In genomic region chr16:3235856-3236669, GRCh38 we compare ENCODE assay signal across 1 cellular context.
TF ChIP-seq lines count a peak whose summit lies in the region.

No MANE protein-coding gene starts in this region.

TF ChIP-seq in K562, 482 proteins besides CTCF, POLR2A, EP300 and RAD21:
- no peak for TF ChIP-seq BRD9 (IDR thresholded peaks at IDR 0.05; ENCODE audit: low read depth, partially characterized antibody)
- TF ChIP-seq NR2F6 (CRISPR knock-in tag; IDR thresholded peaks at IDR 0.05) = no peak
- 0 out of 2 replicates have a peak, but pooled peaks have one; percentile 76 for TF ChIP-seq THRAP3 (IDR thresholded peaks at IDR 0.05; ENCODE audit: borderline replicate concordance)
- no peak for TF ChIP-seq RCOR1 (IDR thresholded peaks at IDR 0.05; ENCODE audit: borderline replicate concordance in 1 of 2, low read depth in 2 of 2, low read length in 2 of 2)
- TF ChIP-seq TCF7L2 (IDR thresholded peaks at IDR 0.05; ENCODE audit: low read depth, low read length) = no peak
- TF ChIP-seq TRIM24 (IDR thresholded peaks at IDR 0.05) = peak; percentile 29 to 43; a peak in 2 of 4 replicates
- no peak for TF ChIP-seq ZNF280A (IDR thresholded peaks at IDR 0.05; ENCODE audit: low read depth, partially characterized antibody)
- peak; percentile 45 for TF ChIP-seq HNRNPLL (IDR thresholded peaks at IDR 0.05; ENCODE audit: low read depth, low read length, poor library complexity, severe bottlenecking)
- TF ChIP-seq, protein P1, sequence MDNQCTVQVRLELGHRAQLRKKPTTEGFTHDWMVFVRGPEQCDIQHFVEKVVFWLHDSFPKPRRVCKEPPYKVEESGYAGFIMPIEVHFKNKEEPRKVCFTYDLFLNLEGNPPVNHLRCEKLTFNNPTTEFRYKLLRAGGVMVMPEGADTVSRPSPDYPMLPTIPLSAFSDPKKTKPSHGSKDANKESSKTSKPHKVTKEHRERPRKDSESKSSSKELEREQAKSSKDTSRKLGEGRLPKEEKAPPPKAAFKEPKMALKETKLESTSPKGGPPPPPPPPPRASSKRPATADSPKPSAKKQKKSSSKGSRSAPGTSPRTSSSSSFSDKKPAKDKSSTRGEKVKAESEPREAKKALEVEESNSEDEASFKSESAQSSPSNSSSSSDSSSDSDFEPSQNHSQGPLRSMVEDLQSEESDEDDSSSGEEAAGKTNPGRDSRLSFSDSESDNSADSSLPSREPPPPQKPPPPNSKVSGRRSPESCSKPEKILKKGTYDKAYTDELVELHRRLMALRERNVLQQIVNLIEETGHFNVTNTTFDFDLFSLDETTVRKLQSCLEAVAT (IDR thresholded peaks at IDR 0.05) = peak in 1 of 2 experiments; percentile 63; a peak in 1 of 4 replicates
- TF ChIP-seq RBM25 (IDR thresholded peaks at IDR 0.05; ENCODE audit: low read depth, low read length, severe bottlenecking) = peak; percentile 93
- TF ChIP-seq, protein P2, sequence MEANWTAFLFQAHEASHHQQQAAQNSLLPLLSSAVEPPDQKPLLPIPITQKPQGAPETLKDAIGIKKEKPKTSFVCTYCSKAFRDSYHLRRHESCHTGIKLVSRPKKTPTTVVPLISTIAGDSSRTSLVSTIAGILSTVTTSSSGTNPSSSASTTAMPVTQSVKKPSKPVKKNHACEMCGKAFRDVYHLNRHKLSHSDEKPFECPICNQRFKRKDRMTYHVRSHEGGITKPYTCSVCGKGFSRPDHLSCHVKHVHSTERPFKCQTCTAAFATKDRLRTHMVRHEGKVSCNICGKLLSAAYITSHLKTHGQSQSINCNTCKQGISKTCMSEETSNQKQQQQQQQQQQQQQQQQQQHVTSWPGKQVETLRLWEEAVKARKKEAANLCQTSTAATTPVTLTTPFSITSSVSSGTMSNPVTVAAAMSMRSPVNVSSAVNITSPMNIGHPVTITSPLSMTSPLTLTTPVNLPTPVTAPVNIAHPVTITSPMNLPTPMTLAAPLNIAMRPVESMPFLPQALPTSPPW (CRISPR knock-in tag; IDR thresholded peaks at IDR 0.05) = 0 out of 2 replicates have a peak, but pooled peaks have one; percentile 50
- peak; percentile 31 for TF ChIP-seq CHD4 (IDR thresholded peaks at IDR 0.05; ENCODE audit: insufficient read depth, insufficient replicate concordance, low read depth, low read length, poor library complexity, severe bottlenecking)
- peak; percentile 13; the same call in 1 of the 2 replicates for TF ChIP-seq TEAD4 (IDR thresholded peaks at IDR 0.05; ENCODE audit: low read length)
- TF ChIP-seq TEAD4 (CRISPR knock-in tag; IDR thresholded peaks at IDR 0.05; ENCODE audit: borderline replicate concordance) = no peak
- TF ChIP-seq ZBTB7A (IDR thresholded peaks at IDR 0.05; ENCODE audit: borderline replicate concordance, control insufficient read depth, low read depth, low read length) = no peak
- TF ChIP-seq, protein P3, sequence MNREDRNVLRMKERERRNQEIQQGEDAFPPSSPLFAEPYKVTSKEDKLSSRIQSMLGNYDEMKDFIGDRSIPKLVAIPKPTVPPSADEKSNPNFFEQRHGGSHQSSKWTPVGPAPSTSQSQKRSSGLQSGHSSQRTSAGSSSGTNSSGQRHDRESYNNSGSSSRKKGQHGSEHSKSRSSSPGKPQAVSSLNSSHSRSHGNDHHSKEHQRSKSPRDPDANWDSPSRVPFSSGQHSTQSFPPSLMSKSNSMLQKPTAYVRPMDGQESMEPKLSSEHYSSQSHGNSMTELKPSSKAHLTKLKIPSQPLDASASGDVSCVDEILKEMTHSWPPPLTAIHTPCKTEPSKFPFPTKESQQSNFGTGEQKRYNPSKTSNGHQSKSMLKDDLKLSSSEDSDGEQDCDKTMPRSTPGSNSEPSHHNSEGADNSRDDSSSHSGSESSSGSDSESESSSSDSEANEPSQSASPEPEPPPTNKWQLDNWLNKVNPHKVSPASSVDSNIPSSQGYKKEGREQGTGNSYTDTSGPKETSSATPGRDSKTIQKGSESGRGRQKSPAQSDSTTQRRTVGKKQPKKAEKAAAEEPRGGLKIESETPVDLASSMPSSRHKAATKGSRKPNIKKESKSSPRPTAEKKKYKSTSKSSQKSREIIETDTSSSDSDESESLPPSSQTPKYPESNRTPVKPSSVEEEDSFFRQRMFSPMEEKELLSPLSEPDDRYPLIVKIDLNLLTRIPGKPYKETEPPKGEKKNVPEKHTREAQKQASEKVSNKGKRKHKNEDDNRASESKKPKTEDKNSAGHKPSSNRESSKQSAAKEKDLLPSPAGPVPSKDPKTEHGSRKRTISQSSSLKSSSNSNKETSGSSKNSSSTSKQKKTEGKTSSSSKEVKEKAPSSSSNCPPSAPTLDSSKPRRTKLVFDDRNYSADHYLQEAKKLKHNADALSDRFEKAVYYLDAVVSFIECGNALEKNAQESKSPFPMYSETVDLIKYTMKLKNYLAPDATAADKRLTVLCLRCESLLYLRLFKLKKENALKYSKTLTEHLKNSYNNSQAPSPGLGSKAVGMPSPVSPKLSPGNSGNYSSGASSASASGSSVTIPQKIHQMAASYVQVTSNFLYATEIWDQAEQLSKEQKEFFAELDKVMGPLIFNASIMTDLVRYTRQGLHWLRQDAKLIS (CRISPR knock-in tag; IDR thresholded peaks at IDR 0.05) = no peak
- TF ChIP-seq ZNF232 (CRISPR knock-in tag; IDR thresholded peaks at IDR 0.05) = no peak
- peak; percentile 23; the same call in 1 of the 2 replicates for TF ChIP-seq ESRRA (IDR thresholded peaks at IDR 0.05; ENCODE audit: borderline replicate concordance, low read depth)
- peak; percentile 36; the same call in 1 of the 2 replicates for TF ChIP-seq ETV1 (tag; conservative IDR thresholded peaks at IDR 0.05; ENCODE audit: low read depth)
- TF ChIP-seq, protein P4, sequence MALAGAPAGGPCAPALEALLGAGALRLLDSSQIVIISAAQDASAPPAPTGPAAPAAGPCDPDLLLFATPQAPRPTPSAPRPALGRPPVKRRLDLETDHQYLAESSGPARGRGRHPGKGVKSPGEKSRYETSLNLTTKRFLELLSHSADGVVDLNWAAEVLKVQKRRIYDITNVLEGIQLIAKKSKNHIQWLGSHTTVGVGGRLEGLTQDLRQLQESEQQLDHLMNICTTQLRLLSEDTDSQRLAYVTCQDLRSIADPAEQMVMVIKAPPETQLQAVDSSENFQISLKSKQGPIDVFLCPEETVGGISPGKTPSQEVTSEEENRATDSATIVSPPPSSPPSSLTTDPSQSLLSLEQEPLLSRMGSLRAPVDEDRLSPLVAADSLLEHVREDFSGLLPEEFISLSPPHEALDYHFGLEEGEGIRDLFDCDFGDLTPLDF (CRISPR knock-in tag; IDR thresholded peaks at IDR 0.05) = no peak
- peak; percentile 91 for TF ChIP-seq MBD1 (CRISPR knock-in tag; IDR thresholded peaks at IDR 0.05)
- peak; percentile 93 for TF ChIP-seq EGR1 (conservative IDR thresholded peaks at IDR 0.05)
- no peak for TF ChIP-seq KAT8 (IDR thresholded peaks at IDR 0.05; ENCODE audit: low read depth)
- peak in 1 of 3 experiments; percentile 55 for TF ChIP-seq YY1 (IDR thresholded peaks at IDR 0.05; ENCODE audit: borderline replicate concordance in 1 of 3, control insufficient read depth in 1 of 3, extremely low read depth in 1 of 3, insufficient read depth in 3 of 3, insufficient read length in 1 of 3, insufficient replicate concordance in 2 of 3, low read depth in 1 of 3, low read length in 2 of 3)
- TF ChIP-seq, protein P5, sequence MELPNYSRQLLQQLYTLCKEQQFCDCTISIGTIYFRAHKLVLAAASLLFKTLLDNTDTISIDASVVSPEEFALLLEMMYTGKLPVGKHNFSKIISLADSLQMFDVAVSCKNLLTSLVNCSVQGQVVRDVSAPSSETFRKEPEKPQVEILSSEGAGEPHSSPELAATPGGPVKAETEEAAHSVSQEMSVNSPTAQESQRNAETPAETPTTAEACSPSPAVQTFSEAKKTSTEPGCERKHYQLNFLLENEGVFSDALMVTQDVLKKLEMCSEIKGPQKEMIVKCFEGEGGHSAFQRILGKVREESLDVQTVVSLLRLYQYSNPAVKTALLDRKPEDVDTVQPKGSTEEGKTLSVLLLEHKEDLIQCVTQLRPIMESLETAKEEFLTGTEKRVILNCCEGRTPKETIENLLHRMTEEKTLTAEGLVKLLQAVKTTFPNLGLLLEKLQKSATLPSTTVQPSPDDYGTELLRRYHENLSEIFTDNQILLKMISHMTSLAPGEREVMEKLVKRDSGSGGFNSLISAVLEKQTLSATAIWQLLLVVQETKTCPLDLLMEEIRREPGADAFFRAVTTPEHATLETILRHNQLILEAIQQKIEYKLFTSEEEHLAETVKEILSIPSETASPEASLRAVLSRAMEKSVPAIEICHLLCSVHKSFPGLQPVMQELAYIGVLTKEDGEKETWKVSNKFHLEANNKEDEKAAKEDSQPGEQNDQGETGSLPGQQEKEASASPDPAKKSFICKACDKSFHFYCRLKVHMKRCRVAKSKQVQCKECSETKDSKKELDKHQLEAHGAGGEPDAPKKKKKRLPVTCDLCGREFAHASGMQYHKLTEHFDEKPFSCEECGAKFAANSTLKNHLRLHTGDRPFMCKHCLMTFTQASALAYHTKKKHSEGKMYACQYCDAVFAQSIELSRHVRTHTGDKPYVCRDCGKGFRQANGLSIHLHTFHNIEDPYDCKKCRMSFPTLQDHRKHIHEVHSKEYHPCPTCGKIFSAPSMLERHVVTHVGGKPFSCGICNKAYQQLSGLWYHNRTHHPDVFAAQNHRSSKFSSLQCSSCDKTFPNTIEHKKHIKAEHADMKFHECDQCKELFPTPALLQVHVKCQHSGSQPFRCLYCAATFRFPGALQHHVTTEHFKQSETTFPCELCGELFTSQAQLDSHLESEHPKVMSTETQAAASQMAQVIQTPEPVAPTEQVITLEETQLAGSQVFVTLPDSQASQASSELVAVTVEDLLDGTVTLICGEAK (IDR thresholded peaks at IDR 0.05) = peak; percentile 45; the same call in 1 of the 2 replicates
- TF ChIP-seq, protein P5 (CRISPR knock-in tag; IDR thresholded peaks at IDR 0.05) = no peak
